Comparison of ENCODE assay signal across 1 cellular context in the genomic region with DNA sequence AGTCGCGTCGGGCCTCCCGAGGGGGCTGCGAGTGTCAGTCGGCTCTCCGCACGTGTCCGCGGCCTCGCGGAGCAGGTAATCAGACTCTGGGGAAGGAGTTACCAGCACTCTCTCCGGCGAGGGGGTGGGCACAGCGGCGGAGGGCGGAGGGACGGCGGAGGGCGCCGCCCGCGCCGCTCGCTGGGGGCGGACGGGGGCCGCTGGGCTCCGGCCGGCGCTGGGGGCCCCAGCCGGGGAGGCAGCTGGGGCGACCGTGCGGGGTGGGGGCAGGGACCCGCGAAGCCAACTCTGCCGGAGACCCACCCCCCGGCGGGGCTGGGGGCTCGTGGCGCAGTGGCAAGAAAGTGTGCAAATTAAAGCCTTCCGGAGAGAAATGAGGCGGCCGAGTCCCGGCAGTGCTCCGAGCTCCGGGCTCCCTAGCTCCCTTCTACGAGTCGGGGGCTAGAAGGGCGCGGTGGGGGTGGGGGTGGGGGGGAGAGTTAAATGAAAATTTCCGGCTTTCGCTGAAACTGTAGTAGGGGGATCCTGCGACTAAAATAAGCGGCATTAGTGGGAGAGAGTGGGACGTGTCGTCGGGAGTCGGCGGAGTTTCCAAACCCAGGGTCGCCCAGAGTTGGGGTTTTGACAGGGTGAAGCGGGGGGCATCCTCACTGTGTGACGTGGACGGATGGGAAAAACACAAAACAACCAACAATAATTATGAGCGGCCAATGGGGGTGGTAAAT.
TF ChIP-seq lines count a peak whose summit lies in the region.

A gene (minus strand): TSS at position 85 of the 725 bp plus-strand sequence. CDS start 3,250 bp downstream, outside the sequence.

TF ChIP-seq in GM12878, 131 proteins besides CTCF, POLR2A, EP300 and RAD21 (continued from another document and continues in another):
- TF ChIP-seq, protein P1, sequence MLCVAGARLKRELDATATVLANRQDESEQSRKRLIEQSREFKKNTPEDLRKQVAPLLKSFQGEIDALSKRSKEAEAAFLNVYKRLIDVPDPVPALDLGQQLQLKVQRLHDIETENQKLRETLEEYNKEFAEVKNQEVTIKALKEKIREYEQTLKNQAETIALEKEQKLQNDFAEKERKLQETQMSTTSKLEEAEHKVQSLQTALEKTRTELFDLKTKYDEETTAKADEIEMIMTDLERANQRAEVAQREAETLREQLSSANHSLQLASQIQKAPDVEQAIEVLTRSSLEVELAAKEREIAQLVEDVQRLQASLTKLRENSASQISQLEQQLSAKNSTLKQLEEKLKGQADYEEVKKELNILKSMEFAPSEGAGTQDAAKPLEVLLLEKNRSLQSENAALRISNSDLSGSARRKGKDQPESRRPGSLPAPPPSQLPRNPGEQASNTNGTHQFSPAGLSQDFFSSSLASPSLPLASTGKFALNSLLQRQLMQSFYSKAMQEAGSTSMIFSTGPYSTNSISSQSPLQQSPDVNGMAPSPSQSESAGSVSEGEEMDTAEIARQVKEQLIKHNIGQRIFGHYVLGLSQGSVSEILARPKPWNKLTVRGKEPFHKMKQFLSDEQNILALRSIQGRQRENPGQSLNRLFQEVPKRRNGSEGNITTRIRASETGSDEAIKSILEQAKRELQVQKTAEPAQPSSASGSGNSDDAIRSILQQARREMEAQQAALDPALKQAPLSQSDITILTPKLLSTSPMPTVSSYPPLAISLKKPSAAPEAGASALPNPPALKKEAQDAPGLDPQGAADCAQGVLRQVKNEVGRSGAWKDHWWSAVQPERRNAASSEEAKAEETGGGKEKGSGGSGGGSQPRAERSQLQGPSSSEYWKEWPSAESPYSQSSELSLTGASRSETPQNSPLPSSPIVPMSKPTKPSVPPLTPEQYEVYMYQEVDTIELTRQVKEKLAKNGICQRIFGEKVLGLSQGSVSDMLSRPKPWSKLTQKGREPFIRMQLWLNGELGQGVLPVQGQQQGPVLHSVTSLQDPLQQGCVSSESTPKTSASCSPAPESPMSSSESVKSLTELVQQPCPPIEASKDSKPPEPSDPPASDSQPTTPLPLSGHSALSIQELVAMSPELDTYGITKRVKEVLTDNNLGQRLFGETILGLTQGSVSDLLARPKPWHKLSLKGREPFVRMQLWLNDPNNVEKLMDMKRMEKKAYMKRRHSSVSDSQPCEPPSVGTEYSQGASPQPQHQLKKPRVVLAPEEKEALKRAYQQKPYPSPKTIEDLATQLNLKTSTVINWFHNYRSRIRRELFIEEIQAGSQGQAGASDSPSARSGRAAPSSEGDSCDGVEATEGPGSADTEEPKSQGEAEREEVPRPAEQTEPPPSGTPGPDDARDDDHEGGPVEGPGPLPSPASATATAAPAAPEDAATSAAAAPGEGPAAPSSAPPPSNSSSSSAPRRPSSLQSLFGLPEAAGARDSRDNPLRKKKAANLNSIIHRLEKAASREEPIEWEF (IDR thresholded peaks at IDR 0.05; ENCODE audit: insufficient replicate concordance, low read depth, low read length), result no peak
- TF ChIP-seq, protein P2, sequence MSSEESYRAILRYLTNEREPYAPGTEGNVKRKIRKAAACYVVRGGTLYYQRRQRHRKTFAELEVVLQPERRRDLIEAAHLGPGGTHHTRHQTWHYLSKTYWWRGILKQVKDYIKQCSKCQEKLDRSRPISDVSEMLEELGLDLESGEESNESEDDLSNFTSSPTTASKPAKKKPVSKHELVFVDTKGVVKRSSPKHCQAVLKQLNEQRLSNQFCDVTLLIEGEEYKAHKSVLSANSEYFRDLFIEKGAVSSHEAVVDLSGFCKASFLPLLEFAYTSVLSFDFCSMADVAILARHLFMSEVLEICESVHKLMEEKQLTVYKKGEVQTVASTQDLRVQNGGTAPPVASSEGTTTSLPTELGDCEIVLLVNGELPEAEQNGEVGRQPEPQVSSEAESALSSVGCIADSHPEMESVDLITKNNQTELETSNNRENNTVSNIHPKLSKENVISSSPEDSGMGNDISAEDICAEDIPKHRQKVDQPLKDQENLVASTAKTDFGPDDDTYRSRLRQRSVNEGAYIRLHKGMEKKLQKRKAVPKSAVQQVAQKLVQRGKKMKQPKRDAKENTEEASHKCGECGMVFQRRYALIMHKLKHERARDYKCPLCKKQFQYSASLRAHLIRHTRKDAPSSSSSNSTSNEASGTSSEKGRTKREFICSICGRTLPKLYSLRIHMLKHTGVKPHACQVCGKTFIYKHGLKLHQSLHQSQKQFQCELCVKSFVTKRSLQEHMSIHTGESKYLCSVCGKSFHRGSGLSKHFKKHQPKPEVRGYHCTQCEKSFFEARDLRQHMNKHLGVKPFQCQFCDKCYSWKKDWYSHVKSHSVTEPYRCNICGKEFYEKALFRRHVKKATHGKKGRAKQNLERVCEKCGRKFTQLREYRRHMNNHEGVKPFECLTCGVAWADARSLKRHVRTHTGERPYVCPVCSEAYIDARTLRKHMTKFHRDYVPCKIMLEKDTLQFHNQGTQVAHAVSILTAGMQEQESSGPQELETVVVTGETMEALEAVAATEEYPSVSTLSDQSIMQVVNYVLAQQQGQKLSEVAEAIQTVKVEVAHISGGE (CRISPR knock-in tag; IDR thresholded peaks at IDR 0.05), result 0 out of 2 replicates have a peak, but pooled peaks have one; percentile 38
- TF ChIP-seq, protein P3, sequence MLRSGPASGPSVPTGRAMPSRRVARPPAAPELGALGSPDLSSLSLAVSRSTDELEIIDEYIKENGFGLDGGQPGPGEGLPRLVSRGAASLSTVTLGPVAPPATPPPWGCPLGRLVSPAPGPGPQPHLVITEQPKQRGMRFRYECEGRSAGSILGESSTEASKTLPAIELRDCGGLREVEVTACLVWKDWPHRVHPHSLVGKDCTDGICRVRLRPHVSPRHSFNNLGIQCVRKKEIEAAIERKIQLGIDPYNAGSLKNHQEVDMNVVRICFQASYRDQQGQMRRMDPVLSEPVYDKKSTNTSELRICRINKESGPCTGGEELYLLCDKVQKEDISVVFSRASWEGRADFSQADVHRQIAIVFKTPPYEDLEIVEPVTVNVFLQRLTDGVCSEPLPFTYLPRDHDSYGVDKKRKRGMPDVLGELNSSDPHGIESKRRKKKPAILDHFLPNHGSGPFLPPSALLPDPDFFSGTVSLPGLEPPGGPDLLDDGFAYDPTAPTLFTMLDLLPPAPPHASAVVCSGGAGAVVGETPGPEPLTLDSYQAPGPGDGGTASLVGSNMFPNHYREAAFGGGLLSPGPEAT (IDR thresholded peaks at IDR 0.05; ENCODE audit: low read depth), result no peak
- TF ChIP-seq SP1 (IDR thresholded peaks at IDR 0.05; ENCODE audit: low read depth, low read length), result no peak
- TF ChIP-seq CBX3 (IDR thresholded peaks at IDR 0.05; ENCODE audit: borderline replicate concordance, low read depth), result no peak
- TF ChIP-seq BMI1 (IDR thresholded peaks at IDR 0.05; ENCODE audit: borderline replicate concordance), result no peak
- no peak for TF ChIP-seq TCF7 (IDR thresholded peaks at IDR 0.05; ENCODE audit: borderline replicate concordance)
- no peak for TF ChIP-seq MYC (IDR thresholded peaks at IDR 0.05; ENCODE audit: insufficient read depth, insufficient read length, insufficient replicate concordance, low read length, severe bottlenecking)
- no peak for TF ChIP-seq NBN (IDR thresholded peaks at IDR 0.05)
- TF ChIP-seq, protein P4, sequence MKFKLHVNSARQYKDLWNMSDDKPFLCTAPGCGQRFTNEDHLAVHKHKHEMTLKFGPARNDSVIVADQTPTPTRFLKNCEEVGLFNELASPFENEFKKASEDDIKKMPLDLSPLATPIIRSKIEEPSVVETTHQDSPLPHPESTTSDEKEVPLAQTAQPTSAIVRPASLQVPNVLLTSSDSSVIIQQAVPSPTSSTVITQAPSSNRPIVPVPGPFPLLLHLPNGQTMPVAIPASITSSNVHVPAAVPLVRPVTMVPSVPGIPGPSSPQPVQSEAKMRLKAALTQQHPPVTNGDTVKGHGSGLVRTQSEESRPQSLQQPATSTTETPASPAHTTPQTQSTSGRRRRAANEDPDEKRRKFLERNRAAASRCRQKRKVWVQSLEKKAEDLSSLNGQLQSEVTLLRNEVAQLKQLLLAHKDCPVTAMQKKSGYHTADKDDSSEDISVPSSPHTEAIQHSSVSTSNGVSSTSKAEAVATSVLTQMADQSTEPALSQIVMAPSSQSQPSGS (IDR thresholded peaks at IDR 0.05; ENCODE audit: low read length), result no peak
- TF ChIP-seq, protein P5, sequence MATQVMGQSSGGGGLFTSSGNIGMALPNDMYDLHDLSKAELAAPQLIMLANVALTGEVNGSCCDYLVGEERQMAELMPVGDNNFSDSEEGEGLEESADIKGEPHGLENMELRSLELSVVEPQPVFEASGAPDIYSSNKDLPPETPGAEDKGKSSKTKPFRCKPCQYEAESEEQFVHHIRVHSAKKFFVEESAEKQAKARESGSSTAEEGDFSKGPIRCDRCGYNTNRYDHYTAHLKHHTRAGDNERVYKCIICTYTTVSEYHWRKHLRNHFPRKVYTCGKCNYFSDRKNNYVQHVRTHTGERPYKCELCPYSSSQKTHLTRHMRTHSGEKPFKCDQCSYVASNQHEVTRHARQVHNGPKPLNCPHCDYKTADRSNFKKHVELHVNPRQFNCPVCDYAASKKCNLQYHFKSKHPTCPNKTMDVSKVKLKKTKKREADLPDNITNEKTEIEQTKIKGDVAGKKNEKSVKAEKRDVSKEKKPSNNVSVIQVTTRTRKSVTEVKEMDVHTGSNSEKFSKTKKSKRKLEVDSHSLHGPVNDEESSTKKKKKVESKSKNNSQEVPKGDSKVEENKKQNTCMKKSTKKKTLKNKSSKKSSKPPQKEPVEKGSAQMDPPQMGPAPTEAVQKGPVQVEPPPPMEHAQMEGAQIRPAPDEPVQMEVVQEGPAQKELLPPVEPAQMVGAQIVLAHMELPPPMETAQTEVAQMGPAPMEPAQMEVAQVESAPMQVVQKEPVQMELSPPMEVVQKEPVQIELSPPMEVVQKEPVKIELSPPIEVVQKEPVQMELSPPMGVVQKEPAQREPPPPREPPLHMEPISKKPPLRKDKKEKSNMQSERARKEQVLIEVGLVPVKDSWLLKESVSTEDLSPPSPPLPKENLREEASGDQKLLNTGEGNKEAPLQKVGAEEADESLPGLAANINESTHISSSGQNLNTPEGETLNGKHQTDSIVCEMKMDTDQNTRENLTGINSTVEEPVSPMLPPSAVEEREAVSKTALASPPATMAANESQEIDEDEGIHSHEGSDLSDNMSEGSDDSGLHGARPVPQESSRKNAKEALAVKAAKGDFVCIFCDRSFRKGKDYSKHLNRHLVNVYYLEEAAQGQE (IDR thresholded peaks at IDR 0.05; ENCODE audit: low read depth, low read length), result no peak
- TF ChIP-seq SUZ12 (IDR thresholded peaks at IDR 0.05; ENCODE audit: unreplicated experiment), result no peak
- TF ChIP-seq, protein P6, sequence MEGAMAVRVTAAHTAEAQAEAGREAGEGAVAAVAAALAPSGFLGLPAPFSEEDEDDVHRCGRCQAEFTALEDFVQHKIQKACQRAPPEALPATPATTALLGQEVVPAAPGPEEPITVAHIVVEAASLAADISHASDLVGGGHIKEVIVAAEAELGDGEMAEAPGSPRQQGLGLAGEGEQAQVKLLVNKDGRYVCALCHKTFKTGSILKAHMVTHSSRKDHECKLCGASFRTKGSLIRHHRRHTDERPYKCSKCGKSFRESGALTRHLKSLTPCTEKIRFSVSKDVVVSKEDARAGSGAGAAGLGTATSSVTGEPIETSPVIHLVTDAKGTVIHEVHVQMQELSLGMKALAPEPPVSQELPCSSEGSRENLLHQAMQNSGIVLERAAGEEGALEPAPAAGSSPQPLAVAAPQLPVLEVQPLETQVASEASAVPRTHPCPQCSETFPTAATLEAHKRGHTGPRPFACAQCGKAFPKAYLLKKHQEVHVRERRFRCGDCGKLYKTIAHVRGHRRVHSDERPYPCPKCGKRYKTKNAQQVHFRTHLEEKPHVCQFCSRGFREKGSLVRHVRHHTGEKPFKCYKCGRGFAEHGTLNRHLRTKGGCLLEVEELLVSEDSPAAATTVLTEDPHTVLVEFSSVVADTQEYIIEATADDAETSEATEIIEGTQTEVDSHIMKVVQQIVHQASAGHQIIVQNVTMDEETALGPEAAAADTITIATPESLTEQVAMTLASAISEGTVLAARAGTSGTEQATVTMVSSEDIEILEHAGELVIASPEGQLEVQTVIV (IDR thresholded peaks at IDR 0.05; ENCODE audit: borderline replicate concordance, partially characterized antibody), result no peak
- no peak for TF ChIP-seq MTA3 (IDR thresholded peaks at IDR 0.05; ENCODE audit: borderline replicate concordance, low read length)
- TF ChIP-seq YY1 (IDR thresholded peaks at IDR 0.05; ENCODE audit: low read depth, low read length), result 0 out of 2 replicates have a peak, but pooled peaks have one; percentile 19
- TF ChIP-seq RCOR1 (conservative IDR thresholded peaks at IDR 0.05; ENCODE audit: low read depth, low read length), result no peak
- no peak for TF ChIP-seq RB1 (IDR thresholded peaks at IDR 0.05; ENCODE audit: borderline replicate concordance)
- no peak for TF ChIP-seq JUND (IDR thresholded peaks at IDR 0.05; ENCODE audit: low read depth, low read length)
- no peak for TF ChIP-seq ZNF274 (IDR thresholded peaks at IDR 0.05; ENCODE audit: insufficient read depth, insufficient read length)
- TF ChIP-seq, protein P7, sequence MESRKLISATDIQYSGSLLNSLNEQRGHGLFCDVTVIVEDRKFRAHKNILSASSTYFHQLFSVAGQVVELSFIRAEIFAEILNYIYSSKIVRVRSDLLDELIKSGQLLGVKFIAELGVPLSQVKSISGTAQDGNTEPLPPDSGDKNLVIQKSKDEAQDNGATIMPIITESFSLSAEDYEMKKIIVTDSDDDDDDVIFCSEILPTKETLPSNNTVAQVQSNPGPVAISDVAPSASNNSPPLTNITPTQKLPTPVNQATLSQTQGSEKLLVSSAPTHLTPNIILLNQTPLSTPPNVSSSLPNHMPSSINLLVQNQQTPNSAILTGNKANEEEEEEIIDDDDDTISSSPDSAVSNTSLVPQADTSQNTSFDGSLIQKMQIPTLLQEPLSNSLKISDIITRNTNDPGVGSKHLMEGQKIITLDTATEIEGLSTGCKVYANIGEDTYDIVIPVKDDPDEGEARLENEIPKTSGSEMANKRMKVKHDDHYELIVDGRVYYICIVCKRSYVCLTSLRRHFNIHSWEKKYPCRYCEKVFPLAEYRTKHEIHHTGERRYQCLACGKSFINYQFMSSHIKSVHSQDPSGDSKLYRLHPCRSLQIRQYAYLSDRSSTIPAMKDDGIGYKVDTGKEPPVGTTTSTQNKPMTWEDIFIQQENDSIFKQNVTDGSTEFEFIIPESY (IDR thresholded peaks at IDR 0.05), result no peak
- TF ChIP-seq KLF5 (IDR thresholded peaks at IDR 0.05; ENCODE audit: partially characterized antibody), result no peak
- TF ChIP-seq, protein P8, sequence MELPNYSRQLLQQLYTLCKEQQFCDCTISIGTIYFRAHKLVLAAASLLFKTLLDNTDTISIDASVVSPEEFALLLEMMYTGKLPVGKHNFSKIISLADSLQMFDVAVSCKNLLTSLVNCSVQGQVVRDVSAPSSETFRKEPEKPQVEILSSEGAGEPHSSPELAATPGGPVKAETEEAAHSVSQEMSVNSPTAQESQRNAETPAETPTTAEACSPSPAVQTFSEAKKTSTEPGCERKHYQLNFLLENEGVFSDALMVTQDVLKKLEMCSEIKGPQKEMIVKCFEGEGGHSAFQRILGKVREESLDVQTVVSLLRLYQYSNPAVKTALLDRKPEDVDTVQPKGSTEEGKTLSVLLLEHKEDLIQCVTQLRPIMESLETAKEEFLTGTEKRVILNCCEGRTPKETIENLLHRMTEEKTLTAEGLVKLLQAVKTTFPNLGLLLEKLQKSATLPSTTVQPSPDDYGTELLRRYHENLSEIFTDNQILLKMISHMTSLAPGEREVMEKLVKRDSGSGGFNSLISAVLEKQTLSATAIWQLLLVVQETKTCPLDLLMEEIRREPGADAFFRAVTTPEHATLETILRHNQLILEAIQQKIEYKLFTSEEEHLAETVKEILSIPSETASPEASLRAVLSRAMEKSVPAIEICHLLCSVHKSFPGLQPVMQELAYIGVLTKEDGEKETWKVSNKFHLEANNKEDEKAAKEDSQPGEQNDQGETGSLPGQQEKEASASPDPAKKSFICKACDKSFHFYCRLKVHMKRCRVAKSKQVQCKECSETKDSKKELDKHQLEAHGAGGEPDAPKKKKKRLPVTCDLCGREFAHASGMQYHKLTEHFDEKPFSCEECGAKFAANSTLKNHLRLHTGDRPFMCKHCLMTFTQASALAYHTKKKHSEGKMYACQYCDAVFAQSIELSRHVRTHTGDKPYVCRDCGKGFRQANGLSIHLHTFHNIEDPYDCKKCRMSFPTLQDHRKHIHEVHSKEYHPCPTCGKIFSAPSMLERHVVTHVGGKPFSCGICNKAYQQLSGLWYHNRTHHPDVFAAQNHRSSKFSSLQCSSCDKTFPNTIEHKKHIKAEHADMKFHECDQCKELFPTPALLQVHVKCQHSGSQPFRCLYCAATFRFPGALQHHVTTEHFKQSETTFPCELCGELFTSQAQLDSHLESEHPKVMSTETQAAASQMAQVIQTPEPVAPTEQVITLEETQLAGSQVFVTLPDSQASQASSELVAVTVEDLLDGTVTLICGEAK (IDR thresholded peaks at IDR 0.05; ENCODE audit: borderline replicate concordance), result no peak
